8 cellular contexts compared by ENCODE assay signal in the genomic region with DNA sequence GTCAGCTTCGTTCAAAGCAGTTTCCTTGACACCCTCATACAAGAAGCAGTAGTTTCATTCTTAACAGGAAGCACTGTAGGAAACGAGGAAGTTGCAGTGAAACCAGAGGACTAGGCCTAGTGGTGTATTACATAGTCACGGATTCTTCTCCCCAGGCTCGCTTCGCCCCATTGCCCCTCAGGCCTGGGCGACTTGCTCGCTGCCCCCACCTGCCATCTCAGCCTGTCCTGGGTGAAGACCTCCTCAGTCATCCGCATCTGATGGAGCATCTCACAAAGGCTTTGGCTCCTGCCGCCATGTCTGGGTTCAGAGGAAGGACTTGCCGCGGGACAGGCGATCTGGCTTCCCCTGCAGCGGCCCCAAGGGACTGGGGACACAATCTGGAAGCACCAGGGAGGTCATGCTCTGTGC.
A peak's percentile ranks its signal among the peaks of the same experiment; 100 is the strongest.
DNase-seq lines count a peak whose midpoint lies in the region; ATAC-seq, FAIRE-seq and TF ChIP-seq lines count a peak whose summit lies in the region.

No MANE protein-coding gene starts in this region.

- H3K9me1 ChIP-seq in K562 (ENCODE audit: control insufficient read depth, insufficient read depth, low read length) = no peaks in the 10 kb centered on the region

- H3K9ac ChIP-seq in K562 (ENCODE audit: insufficient read depth in 1 of 2, low read depth in 2 of 2, low read length in 2 of 2) = peak overlapping the region in 1 of 2 experiments; percentile 45; a peak in 2 of 4 replicates

- H4K20me1 ChIP-seq in K562 (replicated peaks; ENCODE audit: control insufficient read depth, insufficient read depth, low read length) = no peaks in the 10 kb centered on the region

- no peak for FAIRE-seq in K562 (lab: Jason Lieb, UNC)

- H3K27me3 ChIP-seq in GM06990 (replicated peaks; ENCODE audit: control insufficient read depth, insufficient read depth, low read length) (no peaks in the 10 kb centered on the region), K562 (ENCODE audit: control insufficient read depth in 2 of 2, insufficient read depth in 2 of 2, low read length in 2 of 2) (no peaks in the 10 kb centered on the region), aorta (ENCODE audit: control insufficient read depth in 1 of 2, insufficient read depth in 2 of 2, low read length in 1 of 2) (no peaks in the 10 kb centered on the region)

- no peaks in the 10 kb centered on the region; a peak in 1 of 5 replicates for H3K4me1 ChIP-seq in K562 (replicated peaks in 1 of 2; ENCODE audit: control insufficient read depth in 2 of 2, insufficient read depth in 2 of 2, low read length in 2 of 2)
- H3K4me1 ChIP-seq in aorta (ENCODE audit: control insufficient read depth in 1 of 2, insufficient read depth in 2 of 2, low read length in 2 of 2) = no peaks in the 10 kb centered on the region

- CTCF ChIA-PET in K562 (lab: Yijun Ruan, JAX; ENCODE audit: low intra/inter-chr PET ratio) = no interaction called here

- H3K27ac ChIP-seq in K562 (ENCODE audit: extremely low read depth, low read depth, low read length) (no peak overlapping the region), aorta (ENCODE audit: low read depth in 1 of 2, low read length in 2 of 2) (no peak overlapping the region)

- BruUV-seq in K562 (replicated peaks; lab: Mats Ljungman, UMichigan) = no TSS peak

- DNase-seq in GM06990 (ENCODE audit: extremely low read depth, insufficient read length) = peak; percentile 26
- DNase-seq in K562 (ENCODE audit: extremely low read depth in 1 of 4, low spot score in 3 of 4) = no peak
- DNase-seq in aorta = no peak
- no peak for DNase-seq in HuH-7.5 (ENCODE audit: low spot score)
- no peak for DNase-seq in SHP77 treated with DMSO at 0.1 percent for 48 hours (lab: John Stamatoyannopoulos, UW)
- DNase-seq in AG08395 (ENCODE audit: low spot score) = no peak

- in situ Hi-C loops in K562 (cut with MboI) = no loop called here

- no peaks in the 10 kb centered on the region for H3K79me2 ChIP-seq in K562 (ENCODE audit: control insufficient read depth, insufficient read depth, low read length)

- ATAC-seq in GM19468 (IDR thresholded peaks at IDR 0.05; ENCODE audit: extremely low read depth, unreplicated experiment) (peak; percentile 70), HG03175 (IDR thresholded peaks at IDR 0.05; ENCODE audit: unreplicated experiment) (peak; percentile 99), K562 (no peak; the same call in 2 of the 3 replicates), aorta (ENCODE audit: low FRiP score) (no peak)

- H3K9me3 ChIP-seq in K562 (replicated peaks; ENCODE audit: control insufficient read depth, insufficient read depth, low read depth, low read length) = no peaks in the 10 kb centered on the region
- peaks cover 4% of the 10 kb centered on the region for H3K9me3 ChIP-seq in aorta (ENCODE audit: control insufficient read depth, low read length)

- intact Hi-C loops in K562 (cut with micrococcal nuclease) = no loop called here
- intact Hi-C loops in aorta (cut with DNase I) = no loop called here

- no peak for TF ChIP-seq EP300 in K562 (IDR thresholded peaks at IDR 0.05; ENCODE audit: low read length)

- no peak for TF ChIP-seq POLR2A in K562 (conservative IDR thresholded peaks at IDR 0.05)

- no peaks in the 10 kb centered on the region for H3K36me3 ChIP-seq in GM06990 (ENCODE audit: control insufficient read depth, insufficient read depth, low read length)
- H3K36me3 ChIP-seq in K562 (ENCODE audit: control insufficient read depth, insufficient read depth, low read length) = no peaks in the 10 kb centered on the region
- H3K36me3 ChIP-seq in aorta (ENCODE audit: control insufficient read depth in 1 of 2, insufficient read depth in 2 of 2, low read length in 1 of 2) = no peaks in the 10 kb centered on the region

- peak overlapping the region; percentile 51 for H2AFZ ChIP-seq in K562 (ENCODE audit: low read depth, low read length)

- TF ChIP-seq RAD21 in K562 (CRISPR knock-in tag; conservative IDR thresholded peaks at IDR 0.05 in 1 of 2, IDR thresholded peaks at IDR 0.05 in 1 of 2) = no peak

- no peak overlapping the region for H3K4me2 ChIP-seq in K562 (ENCODE audit: insufficient read depth, low read length)

- TF ChIP-seq CTCF in GM06990 (IDR thresholded peaks at IDR 0.05; ENCODE audit: insufficient read depth, low read length, poor library complexity, severe bottlenecking) (no peak), K562 (IDR thresholded peaks at IDR 0.05 in 2 of 3, conservative IDR thresholded peaks at IDR 0.05 in 1 of 3; ENCODE audit: insufficient read depth in 2 of 3, low read depth in 1 of 3, low read length in 3 of 3) (no peak)

- POLR2A ChIA-PET in K562 (lab: Yijun Ruan, JAX) = interaction anchor here (0.6 kb wide), 1 partner anchor 508 kb away, joined by 3 read pairs; no protein-coding TSS in a partner anchor

- H3K4me3 ChIP-seq in GM06990 (replicated peaks; ENCODE audit: low read depth, low read length) (no peak overlapping the region), K562 (no peak overlapping the region), aorta (ENCODE audit: low read length in 2 of 2) (no peak overlapping the region)

- WGBS in K562 (ENCODE audit: insufficient coverage, low coverage, missing lambda C conversion rate) = 4% methylated on average over 13 of the region's 13 CpGs
- whole genome bisulfite sequencing in aorta, 2 donors = 92 to 94% methylated on average over 13 of the region's 13 CpGs

TF ChIP-seq in K562, 482 proteins besides CTCF, POLR2A, EP300 and RAD21:
- TF ChIP-seq, protein P1, sequence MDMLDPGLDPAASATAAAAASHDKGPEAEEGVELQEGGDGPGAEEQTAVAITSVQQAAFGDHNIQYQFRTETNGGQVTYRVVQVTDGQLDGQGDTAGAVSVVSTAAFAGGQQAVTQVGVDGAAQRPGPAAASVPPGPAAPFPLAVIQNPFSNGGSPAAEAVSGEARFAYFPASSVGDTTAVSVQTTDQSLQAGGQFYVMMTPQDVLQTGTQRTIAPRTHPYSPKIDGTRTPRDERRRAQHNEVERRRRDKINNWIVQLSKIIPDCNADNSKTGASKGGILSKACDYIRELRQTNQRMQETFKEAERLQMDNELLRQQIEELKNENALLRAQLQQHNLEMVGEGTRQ (CRISPR knock-in tag; IDR thresholded peaks at IDR 0.05) = no peak
- TF ChIP-seq, protein P2, sequence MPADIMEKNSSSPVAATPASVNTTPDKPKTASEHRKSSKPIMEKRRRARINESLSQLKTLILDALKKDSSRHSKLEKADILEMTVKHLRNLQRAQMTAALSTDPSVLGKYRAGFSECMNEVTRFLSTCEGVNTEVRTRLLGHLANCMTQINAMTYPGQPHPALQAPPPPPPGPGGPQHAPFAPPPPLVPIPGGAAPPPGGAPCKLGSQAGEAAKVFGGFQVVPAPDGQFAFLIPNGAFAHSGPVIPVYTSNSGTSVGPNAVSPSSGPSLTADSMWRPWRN (IDR thresholded peaks at IDR 0.05; ENCODE audit: low read depth) = no peak
- TF ChIP-seq CBX2 (IDR thresholded peaks at IDR 0.05; ENCODE audit: insufficient read depth, low read length, poor library complexity, severe bottlenecking) (no peak), GABPA (tag; conservative IDR thresholded peaks at IDR 0.05; ENCODE audit: low read depth) (peak; percentile 42), ZNF584 (CRISPR knock-in tag; IDR thresholded peaks at IDR 0.05; ENCODE audit: low read depth) (no peak), PCBP1 (IDR thresholded peaks at IDR 0.05; ENCODE audit: low read depth, low read length, poor library complexity, severe bottlenecking) (no peak)

Comparison
In these comparisons a context has a peak if more than half of its experiments do, and no peak if none do; other contexts are left out.
1. ATAC-seq: peak in GM19468 (single experiment) and HG03175 (single experiment); none in K562 (single experiment) and aorta (single experiment).